1 cellular context compared by ENCODE assay signal in genomic region chr19:35337081-35337983, GRCh38.
TF ChIP-seq lines count a peak whose summit lies in the region.

No MANE protein-coding gene starts in this region.

TF ChIP-seq in SK-N-SH, 30 proteins besides CTCF, POLR2A, EP300 and RAD21:
- TF ChIP-seq PBX3 (IDR thresholded peaks at IDR 0.05) (no peak), RCOR1 (IDR thresholded peaks at IDR 0.05; ENCODE audit: low read length) (no peak), CHD2 (IDR thresholded peaks at IDR 0.05; ENCODE audit: low read length, partially characterized antibody) (no peak), ZBTB33 (IDR thresholded peaks at IDR 0.05; ENCODE audit: borderline replicate concordance, low read depth) (no peak), RXRA (IDR thresholded peaks at IDR 0.05; ENCODE audit: borderline replicate concordance, low read depth) (no peak), NFIC (IDR thresholded peaks at IDR 0.05; ENCODE audit: borderline replicate concordance) (no peak), NRF1 (IDR thresholded peaks at IDR 0.05; ENCODE audit: low read depth, low read length) (no peak), EZH2phosphoT487 (IDR thresholded peaks at IDR 0.05; ENCODE audit: borderline replicate concordance, low read depth) (no peak), YY1 (IDR thresholded peaks at IDR 0.05; ENCODE audit: low read depth) (no peak), MEF2A (IDR thresholded peaks at IDR 0.05; ENCODE audit: borderline replicate concordance, low read depth) (no peak), GATA2 (CRISPR knock-in tag; IDR thresholded peaks at IDR 0.05) (no peak), TEAD4 (IDR thresholded peaks at IDR 0.05; ENCODE audit: borderline replicate concordance, insufficient read depth) (no peak), RFX5 (IDR thresholded peaks at IDR 0.05; ENCODE audit: low read length) (no peak), GABPA (IDR thresholded peaks at IDR 0.05; ENCODE audit: low read depth) (no peak)
